Comparison of ENCODE assay signal across 8 cellular contexts in genomic region chr2:238847841-238848565, GRCh38. TPM values are rescaled to one million over a fixed set of nuclear protein-coding genes. Genes with fewer than 3 reads are reported as not detected.
A peak's percentile ranks its signal among the peaks of the same experiment; 100 is the strongest.
DNase-seq lines count a peak whose midpoint lies in the region; ATAC-seq and TF ChIP-seq lines count a peak whose summit lies in the region.

TWIST2 (plus strand) TSS chr2:238848085; CDS start chr2:238848216, 131 bp downstream.

- peak; percentile 12 for ATAC-seq in GM23338
- peak; percentile 75 for ATAC-seq in gastrocnemius medialis
- no peak for ATAC-seq in activated T-cell treated with anti-CD3 and anti-CD28 coated beads, Interleukin-2, amount 50 U/mL, for 4 hours
- no peak for ATAC-seq in activated naive CD8-positive, alpha-beta T cell treated with anti-CD3 and anti-CD28 coated beads, Interleukin-2, amount 50 U/mL, for 24 hours

- in situ Hi-C loops in gastrocnemius medialis (cut with MboI; ENCODE audit: low sequenced_read_pairs in 4 of 4): no loop called here

- H3K36me3 Mint-ChIP-seq in GM23338 (ENCODE audit: low read depth): no peaks in the 10 kb centered on the region; the same call in 2 of the 3 replicates
- H3K36me3 Mint-ChIP-seq in activated T-cell treated with anti-CD3 and anti-CD28 coated beads, Interleukin-2, amount 50 U/mL, for 4 hours (ENCODE audit: insufficient read depth): no peaks in the 10 kb centered on the region
- no peaks in the 10 kb centered on the region for H3K36me3 Mint-ChIP-seq in activated naive CD8-positive, alpha-beta T cell treated with anti-CD3 and anti-CD28 coated beads, Interleukin-2, amount 50 U/mL, for 24 hours (ENCODE audit: low read depth)

- peak within 1 kb of the TSS; percentile 96 for H2AFZ ChIP-seq in GM23338

- peak within 1 kb of the TSS; percentile 89 for H3K4me2 ChIP-seq in GM23338

- H3K36me3 ChIP-seq in GM23338 (ENCODE audit: insufficient read depth) (no peaks in the 10 kb centered on the region), adrenal gland (replicated peaks in 1 of 2) (no peaks in the 10 kb centered on the region), gastrocnemius medialis (no peaks in the 10 kb centered on the region)

- no peaks in the 10 kb centered on the region for H3K9me3 ChIP-seq in adrenal gland (replicated peaks in 1 of 3)
- no peaks in the 10 kb centered on the region for H3K9me3 ChIP-seq in gastrocnemius medialis

- 1 to 2% (median 1%) methylated on average over 25 to 79 of the region's 79 CpGs; no CpG with 5 or more reads in 1 of the 4 donors for WGBS in adrenal gland, 4 donors

- TF ChIP-seq CTCF in GM23338 (conservative IDR thresholded peaks at IDR 0.05; ENCODE audit: low read depth in 2 of 2) (no peak), adrenal gland (IDR thresholded peaks at IDR 0.05) (no peak), gastrocnemius medialis (IDR thresholded peaks at IDR 0.05 in 4 of 5, conservative IDR thresholded peaks at IDR 0.05 in 1 of 5) (no peak)

- H3K9me2 ChIP-seq in GM23338 (ENCODE audit: insufficient read depth): no peaks in the 10 kb centered on the region

- peak within 1 kb of the TSS; percentile 73 for H3K4me3 Mint-ChIP-seq in GM23338
- H3K4me3 Mint-ChIP-seq in activated T-cell treated with anti-CD3 and anti-CD28 coated beads, Interleukin-2, amount 50 U/mL, for 4 hours: no peak within 1 kb of the TSS
- no peak within 1 kb of the TSS for H3K4me3 Mint-ChIP-seq in activated naive CD8-positive, alpha-beta T cell treated with anti-CD3 and anti-CD28 coated beads, Interleukin-2, amount 50 U/mL, for 24 hours

- no peaks in the 10 kb centered on the region for H3K9me3 Mint-ChIP-seq in GM23338
- no peaks in the 10 kb centered on the region for H3K9me3 Mint-ChIP-seq in activated T-cell treated with anti-CD3 and anti-CD28 coated beads, Interleukin-2, amount 50 U/mL, for 4 hours
- H3K9me3 Mint-ChIP-seq in activated naive CD8-positive, alpha-beta T cell treated with anti-CD3 and anti-CD28 coated beads, Interleukin-2, amount 50 U/mL, for 24 hours: no peaks in the 10 kb centered on the region

- H3K27ac Mint-ChIP-seq in GM23338: no peak within 1 kb of the TSS
- no peak within 1 kb of the TSS for H3K27ac Mint-ChIP-seq in activated naive CD8-positive, alpha-beta T cell treated with anti-CD3 and anti-CD28 coated beads, Interleukin-2, amount 50 U/mL, for 24 hours

- H3K27me3 ChIP-seq in GM23338 (ENCODE audit: insufficient read depth) (peaks cover 96% of the 10 kb centered on the region), adrenal gland (peaks cover 42% of the 10 kb centered on the region), gastrocnemius medialis (peaks cover 51 to 66% (median 57%) of the 10 kb centered on the region in 3 donors)

- H3K4me1 ChIP-seq in GM23338 (ENCODE audit: insufficient read depth) (peaks cover 11% of the 10 kb centered on the region), adrenal gland (replicated peaks in 1 of 2) (peaks cover 0 to 8% of the 10 kb centered on the region in 2 donors), gastrocnemius medialis (peaks cover 0 to 4% of the 10 kb centered on the region in 2 donors)

- peak; percentile 22 to 23 for TF ChIP-seq POLR2A in adrenal gland (IDR thresholded peaks at IDR 0.05)
- peak; percentile 35 to 67 for TF ChIP-seq POLR2A in gastrocnemius medialis (IDR thresholded peaks at IDR 0.05)

- DNase-seq in GM23338 (ENCODE audit: low spot score): peak; percentile 83
- peak in 6 of 7 donors; percentile 46 to 73 (median 62) for DNase-seq in adrenal gland
- peak; percentile 43 to 70 for DNase-seq in gastrocnemius medialis
- DNase-seq in activated T-cell treated with anti-CD3 and anti-CD28 coated beads, Interleukin-2, amount 50 U/mL, for 4 hours: no peak
- DNase-seq in NCI-H526 treated with DMSO at 0.1 percent for 48 hours (lab: John Stamatoyannopoulos, UW): no peak
- no peak for DNase-seq in NCI-H524 treated with DMSO at 0.1 percent for 48 hours (lab: John Stamatoyannopoulos, UW)
- no peak for DNase-seq in activated naive CD8-positive, alpha-beta T cell treated with anti-CD3 and anti-CD28 coated beads, Interleukin-2, amount 50 U/mL, for 24 hours

- no peak within 1 kb of the TSS for H3K27ac ChIP-seq in GM23338 (ENCODE audit: low read depth)
- H3K27ac ChIP-seq in adrenal gland: peak within 1 kb of the TSS in 3 of 5 donors; percentile 51 to 84 (median 52)
- H3K27ac ChIP-seq in gastrocnemius medialis: peak within 1 kb of the TSS; percentile 48 to 59 (median 57)

- peaks cover 30% of the 10 kb centered on the region for H4K20me1 ChIP-seq in GM23338 (replicated peaks; ENCODE audit: insufficient read depth)

- H3F3A ChIP-seq in GM23338 (replicated peaks; ENCODE audit: low read depth): no peaks in the 10 kb centered on the region

- H3K27me3 Mint-ChIP-seq in GM23338 (ENCODE audit: insufficient read depth, low read depth, poor library complexity): peaks cover 62% of the 10 kb centered on the region
- H3K27me3 Mint-ChIP-seq in activated T-cell treated with anti-CD3 and anti-CD28 coated beads, Interleukin-2, amount 50 U/mL, for 4 hours (ENCODE audit: low read depth): peaks cover 59% of the 10 kb centered on the region
- H3K27me3 Mint-ChIP-seq in activated naive CD8-positive, alpha-beta T cell treated with anti-CD3 and anti-CD28 coated beads, Interleukin-2, amount 50 U/mL, for 24 hours: peaks cover 62% of the 10 kb centered on the region

- H3K79me2 ChIP-seq in GM23338 (replicated peaks; ENCODE audit: insufficient read depth): peaks cover 4% of the 10 kb centered on the region; the same call in 1 of the 2 replicates

- H3K4me3 ChIP-seq in GM23338: peak within 1 kb of the TSS; percentile 66
- H3K4me3 ChIP-seq in adrenal gland: peak within 1 kb of the TSS in 2 of 4 donors; percentile 17 to 56
- peak within 1 kb of the TSS; percentile 47 for H3K4me3 ChIP-seq in iPS-11a (ENCODE audit: low read depth, low read length)
- peak within 1 kb of the TSS; percentile 52 to 63 (median 56) for H3K4me3 ChIP-seq in gastrocnemius medialis

- peaks cover 10% of the 10 kb centered on the region for H3K4me1 Mint-ChIP-seq in GM23338
- no peaks in the 10 kb centered on the region for H3K4me1 Mint-ChIP-seq in activated T-cell treated with anti-CD3 and anti-CD28 coated beads, Interleukin-2, amount 50 U/mL, for 4 hours (ENCODE audit: low read depth)
- H3K4me1 Mint-ChIP-seq in activated naive CD8-positive, alpha-beta T cell treated with anti-CD3 and anti-CD28 coated beads, Interleukin-2, amount 50 U/mL, for 24 hours: no peaks in the 10 kb centered on the region

- intact Hi-C loops in adrenal gland (cut with DNase I) (loop anchor here in 1 of 2 donors (10.0 kb wide), 1 partner anchor 117 kb away; no protein-coding TSS in a partner anchor), gastrocnemius medialis (cut with DNase I; ENCODE audit: low total_unique reads) (no loop called here)

TF ChIP-seq in GM23338, 12 proteins besides CTCF, POLR2A, EP300 and RAD21 (continues in another document):
- no peak for TF ChIP-seq REST (IDR thresholded peaks at IDR 0.05; ENCODE audit: unreplicated experiment)
- no peak for TF ChIP-seq EZH2 (IDR thresholded peaks at IDR 0.05; ENCODE audit: low read depth, unreplicated experiment)

RNA-seq across cellular contexts. Expression of gene TWIST2, which starts in this region (rescaled TPM):
- 12.5 and 13.6 TPM in 2 replicates for total RNA-seq in GM23338 (2014; rRNA removed; shearing (Covaris generic))
- polyA plus RNA-seq in GM23338 (2016; fragmentation: Nextera tagmentation; extraction: Ambion mirVana) (6.0 and 7.0 TPM in 2 replicates), adrenal gland (10 to 100 TPM in 1 of 3 donors, 1 to 10 TPM in 2; 1.0 to 15.1 (median 6.6) TPM)
- total RNA-seq in adrenal gland (10 to 100 TPM in 4 of 8 donors, 1 to 10 TPM in 4; 1.7 to 20.5 (median 8.5) TPM), gastrocnemius medialis (1 to 10 TPM; 1.9 to 9.3 (median 2.2) TPM)
- total RNA-seq in activated T-cell treated with anti-CD3 and anti-CD28 coated beads, Interleukin-2, amount 50 U/mL, for 4 hours: not detected

Comparison
In these comparisons a context has a peak if more than half of its experiments do, and no peak if none do; other contexts are left out.
1. ATAC-seq: peak in GM23338 (single experiment) and gastrocnemius medialis (2 of 2); none in activated T-cell treated with anti-CD3 and anti-CD28 coated beads, Interleukin-2, amount 50 U/mL, for 4 hours (0 of 2) and activated naive CD8-positive, alpha-beta T cell treated with anti-CD3 and anti-CD28 coated beads, Interleukin-2, amount 50 U/mL, for 24 hours (single experiment).
2. DNase-seq: peak in GM23338 (single experiment), adrenal gland (6 of 7) and gastrocnemius medialis (2 of 2); none in activated T-cell treated with anti-CD3 and anti-CD28 coated beads, Interleukin-2, amount 50 U/mL, for 4 hours (single experiment), NCI-H526 treated with DMSO at 0.1 percent for 48 hours (single experiment), NCI-H524 treated with DMSO at 0.1 percent for 48 hours (single experiment) and activated naive CD8-positive, alpha-beta T cell treated with anti-CD3 and anti-CD28 coated beads, Interleukin-2, amount 50 U/mL, for 24 hours (single experiment).